12 cellular contexts compared by ENCODE assay signal in the genomic region with DNA sequence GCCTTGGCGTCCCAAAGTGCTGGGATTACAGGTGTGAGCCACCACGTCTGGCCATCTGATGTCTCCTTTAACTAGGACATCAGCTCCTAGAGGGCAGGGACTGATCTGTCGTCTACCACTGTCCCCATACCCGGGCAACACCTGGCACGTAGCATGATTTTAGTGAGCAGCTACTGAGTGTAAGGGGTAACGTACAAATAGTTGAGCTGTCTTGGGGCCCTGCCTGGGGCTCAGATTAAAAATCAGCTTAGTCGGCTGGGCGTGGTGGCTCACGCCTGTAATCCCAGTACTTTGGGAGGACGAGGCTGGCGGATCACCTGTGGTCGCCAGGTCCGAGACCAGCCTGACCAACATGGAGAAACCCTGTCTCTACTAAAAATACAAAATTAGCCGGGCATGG. TPM values are rescaled to one million over a fixed set of nuclear protein-coding genes. Genes with fewer than 3 reads are reported as not detected.
DNase-seq lines count a peak whose midpoint lies in the region; ATAC-seq and TF ChIP-seq lines count a peak whose summit lies in the region.
"Had no signal": no experiment of that assay in that cellular context is flagged by ENCODE, and none has a peak within 500 bp of the region (broad histone marks: within the 10 kb centered on the region; RNA-seq: fewer than 3 reads in every experiment).

No MANE protein-coding gene starts in this region.

- H3K27ac Mint-ChIP-seq in activated CD4-positive, alpha-beta memory T cell treated with anti-CD3 and anti-CD28 coated beads for 36 hours: no peak overlapping the region
- no peak overlapping the region for H3K27ac Mint-ChIP-seq in mesothelial cell of epicardium

- H3F3A ChIP-seq in DOHH2 (ENCODE audit: control insufficient read depth, insufficient read depth): peaks cover 8% of the 10 kb centered on the region

- CTCF ChIA-PET in activated CD4-positive, alpha-beta memory T cell treated with anti-CD3 and anti-CD28 coated beads for 36 hours (lab: Charles Lee): interaction anchor here (1.1 to 3.7 kb wide), 2 partner anchors 20 to 588 kb away, joined by 3 to 33 read pairs; no protein-coding TSS in a partner anchor

- H3K4me3 Mint-ChIP-seq in activated CD4-positive, alpha-beta memory T cell treated with anti-CD3 and anti-CD28 coated beads for 36 hours: peak overlapping the region; percentile 88
- peak overlapping the region; percentile 93 for H3K4me3 Mint-ChIP-seq in mesothelial cell of epicardium

- H3K27me3 ChIP-seq in BLaER1 treated with 17β-estradiol and CSF1 and Interleukin-3, amounts not matched to agents 10 nM and 100 nM: no peaks in the 10 kb centered on the region
- H3K27me3 ChIP-seq in DOHH2 (ENCODE audit: control insufficient read depth, low read length): no peaks in the 10 kb centered on the region

- no peaks in the 10 kb centered on the region for H3K27me3 Mint-ChIP-seq in activated CD4-positive, alpha-beta memory T cell treated with anti-CD3 and anti-CD28 coated beads for 36 hours
- no peaks in the 10 kb centered on the region for H3K27me3 Mint-ChIP-seq in mesothelial cell of epicardium (ENCODE audit: low read depth)

- peaks cover 22 to 49% (median 36%) of the 10 kb centered on the region in 10 experiments for H3K4me1 ChIP-seq in BLaER1 treated with 17β-estradiol and CSF1 and Interleukin-3, amounts not matched to agents 10 nM and 100 nM
- H3K4me1 ChIP-seq in DOHH2 (ENCODE audit: control insufficient read depth, low read length): peaks cover 34% of the 10 kb centered on the region

- H3K36me3 ChIP-seq in BLaER1 treated with 17β-estradiol and CSF1 and Interleukin-3, amounts not matched to agents 10 nM and 100 nM: peaks cover 15 to 76% (median 60%) of the 10 kb centered on the region in 11 experiments; a peak in 21 of 22 replicates
- H3K36me3 ChIP-seq in DOHH2 (ENCODE audit: control insufficient read depth, low read length): peaks cover 68% of the 10 kb centered on the region

- H3K4me3 ChIP-seq in BLaER1 treated with 17β-estradiol and CSF1 and Interleukin-3, amounts not matched to agents 10 nM and 100 nM: peak overlapping the region in 8 of 10 experiments; percentile 90 to 100 (median 100); a peak in 13 of 20 replicates
- no peak overlapping the region; the same call in 1 of the 2 replicates for H3K4me3 ChIP-seq in DOHH2 (ENCODE audit: low read length)

- 0 out of 22 replicates have a peak overlapping the region, but pooled peaks of 1 of the 11 experiments have one; percentile 93 for H3K27ac ChIP-seq in BLaER1 treated with 17β-estradiol and CSF1 and Interleukin-3, amounts not matched to agents 10 nM and 100 nM
- H3K27ac ChIP-seq in DOHH2 (ENCODE audit: low read depth, low read length): no peak overlapping the region

- POLR2A ChIA-PET in activated CD4-positive, alpha-beta memory T cell treated with anti-CD3 and anti-CD28 coated beads for 36 hours (lab: Charles Lee): interaction anchor here (0.8 kb wide), 1 partner anchor 20 kb away, joined by 3 read pairs; no protein-coding TSS in a partner anchor

- peaks cover 52% of the 10 kb centered on the region for H3K79me2 ChIP-seq in DOHH2 (ENCODE audit: control insufficient read depth, low read length)

- peak overlapping the region; percentile 21 to 99 (median 93); a peak in 16 of 22 replicates for H3K9ac ChIP-seq in BLaER1 treated with 17β-estradiol and CSF1 and Interleukin-3, amounts not matched to agents 10 nM and 100 nM

- H3K4me2 ChIP-seq in BLaER1 treated with 17β-estradiol and CSF1 and Interleukin-3, amounts not matched to agents 10 nM and 100 nM: peak overlapping the region in 10 of 11 experiments; percentile 90 to 99 (median 96); a peak in 19 of 22 replicates
- peak overlapping the region; percentile 77 for H3K4me2 ChIP-seq in DOHH2 (ENCODE audit: low read length)

- no peak for DNase-seq in activated CD4-positive, alpha-beta memory T cell treated with anti-CD3 and anti-CD28 coated beads for 36 hours
- DNase-seq in mesothelial cell of epicardium (ENCODE audit: low spot score in 2 of 2, unreplicated experiment in 2 of 2) (no peak), GOT3 (lab: John Stamatoyannopoulos, UW) (no peak)
- DNase-seq: dermis blood vessel endothelial cell, right cardiac atrium had no signal

- peaks cover 0 to 64% (median 46%) of the 10 kb centered on the region in 11 experiments; a peak in 18 of 22 replicates for H4K20me1 ChIP-seq in BLaER1 treated with 17β-estradiol and CSF1 and Interleukin-3, amounts not matched to agents 10 nM and 100 nM
- H4K20me1 ChIP-seq in DOHH2 (ENCODE audit: control insufficient read depth, insufficient read depth, low read depth, low read length): 0 out of 2 replicates have a peak, but pooled peaks cover under 1% of the 10 kb centered on the region

- H3K9me3 ChIP-seq in BLaER1 treated with 17β-estradiol and CSF1 and Interleukin-3, amounts not matched to agents 10 nM and 100 nM (replicated peaks in 1 of 11): no peaks in the 10 kb centered on the region
- no peaks in the 10 kb centered on the region for H3K9me3 ChIP-seq in DOHH2 (ENCODE audit: control insufficient read depth, insufficient read depth, low read length)

- peaks cover 33% of the 10 kb centered on the region for H3K36me3 Mint-ChIP-seq in activated CD4-positive, alpha-beta memory T cell treated with anti-CD3 and anti-CD28 coated beads for 36 hours
- H3K36me3 Mint-ChIP-seq in mesothelial cell of epicardium: peaks cover 4% of the 10 kb centered on the region

- intact Hi-C loops in activated CD4-positive, alpha-beta memory T cell treated with anti-CD3 and anti-CD28 coated beads for 36 hours (cut with micrococcal nuclease): no loop called here

- no peaks in the 10 kb centered on the region for H3K9me3 Mint-ChIP-seq in activated CD4-positive, alpha-beta memory T cell treated with anti-CD3 and anti-CD28 coated beads for 36 hours
- H3K9me3 Mint-ChIP-seq in mesothelial cell of epicardium: no peaks in the 10 kb centered on the region

- TF ChIP-seq CTCF in DOHH2 (IDR thresholded peaks at IDR 0.05; ENCODE audit: low read depth, low read length, poor library complexity, severe bottlenecking) (no peak), mesothelial cell of epicardium (IDR thresholded peaks at IDR 0.05; ENCODE audit: unreplicated experiment) (no peak)

- H3K4me1 Mint-ChIP-seq in activated CD4-positive, alpha-beta memory T cell treated with anti-CD3 and anti-CD28 coated beads for 36 hours (ENCODE audit: low read depth): peaks cover 38% of the 10 kb centered on the region
- H3K4me1 Mint-ChIP-seq in mesothelial cell of epicardium: peaks cover 16% of the 10 kb centered on the region

- no peaks in the 10 kb centered on the region for H3K9me2 ChIP-seq in DOHH2 (replicated peaks; ENCODE audit: control insufficient read depth, low read length)

- ATAC-seq in GM21526 (IDR thresholded peaks at IDR 0.05; ENCODE audit: low FRiP score, unreplicated experiment) (no peak), GM18517 (IDR thresholded peaks at IDR 0.05; ENCODE audit: unreplicated experiment) (no peak)
- ATAC-seq: right cardiac atrium had no signal

RNA-seq across cellular contexts. Expression of gene SRM, which starts 1.8 kb away (rescaled TPM):
- 100 to 1,000 TPM; 159 to 164 TPM for total RNA-seq in activated CD4-positive, alpha-beta memory T cell treated with anti-CD3 and anti-CD28 coated beads for 36 hours
- 61.4 to 62.1 TPM (median 61.7 TPM) in 3 replicates for total RNA-seq in mesothelial cell of epicardium

RNA-seq across cellular contexts. Expression of gene MASP2, which starts 11.0 kb away (rescaled TPM):
- not detected for total RNA-seq in activated CD4-positive, alpha-beta memory T cell treated with anti-CD3 and anti-CD28 coated beads for 36 hours
- total RNA-seq in mesothelial cell of epicardium: 0.09 to 0.20 TPM in 2 of 3 replicates, not detected in the other
- total RNA-seq: dermis blood vessel endothelial cell, fibroblast of villous mesenchyme, M059J, right cardiac atrium, subcutaneous adipose tissue had no signal

RNA-seq across cellular contexts. Expression of gene EXOSC10, which starts 41.6 kb away (rescaled TPM):
- 10 to 100 TPM; 62.1 to 70.0 TPM for total RNA-seq in activated CD4-positive, alpha-beta memory T cell treated with anti-CD3 and anti-CD28 coated beads for 36 hours
- total RNA-seq in mesothelial cell of epicardium: 68.1 to 76.9 TPM (median 73.7 TPM) in 3 replicates

RNA-seq across cellular contexts. Expression of gene TARDBP, which starts 45.6 kb away (rescaled TPM):
- total RNA-seq in activated CD4-positive, alpha-beta memory T cell treated with anti-CD3 and anti-CD28 coated beads for 36 hours: 100 to 1,000 TPM; 175 to 177 TPM
- 175 to 184 TPM (median 179 TPM) in 3 replicates for total RNA-seq in mesothelial cell of epicardium
